ENCODE assay signal across 8 cellular contexts in the genomic region with DNA sequence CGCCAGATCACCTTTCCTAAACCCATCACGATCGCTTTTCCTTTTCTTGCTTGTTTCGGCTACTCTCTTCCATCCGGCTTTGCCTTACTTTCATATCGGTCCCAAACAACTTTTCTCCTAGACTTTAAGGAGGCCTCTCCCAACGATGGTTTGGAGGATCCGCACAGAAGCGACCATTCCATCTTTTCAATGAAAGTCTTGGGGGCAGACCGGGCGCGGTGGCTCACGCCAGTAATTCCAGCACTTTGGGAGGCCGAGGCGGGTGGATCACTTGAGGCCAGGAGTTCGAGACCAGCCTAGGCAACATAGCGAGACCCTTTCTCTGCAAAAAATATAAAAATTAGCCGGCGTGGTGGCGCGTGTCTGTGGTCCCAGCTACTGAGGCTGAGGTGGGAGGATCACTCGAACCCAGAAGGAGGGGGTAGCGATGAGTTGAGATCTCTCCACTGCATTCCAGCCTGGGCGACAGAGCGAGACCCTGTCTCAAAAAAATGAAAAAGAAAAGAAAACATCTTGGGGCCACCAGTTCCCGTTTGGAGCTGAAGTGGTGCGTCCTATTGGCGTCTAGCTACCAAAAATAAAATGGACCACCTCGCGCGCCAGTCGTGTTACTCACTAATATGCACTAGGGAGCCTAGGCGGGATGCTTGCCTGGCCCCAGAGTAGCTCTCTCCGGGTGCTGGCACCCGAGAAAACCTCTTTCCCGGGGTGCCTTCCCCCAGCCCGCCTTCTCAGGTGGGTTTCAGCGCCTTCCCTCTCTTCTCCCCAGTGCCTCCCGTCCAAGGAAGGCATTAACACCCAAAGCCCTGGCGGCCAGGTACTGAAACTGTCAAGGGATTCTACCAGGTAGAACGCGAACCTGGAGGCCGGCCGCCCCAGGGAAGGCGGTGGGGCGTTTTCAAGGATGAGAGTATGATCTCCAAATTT. TPM values are rescaled to one million over a fixed set of nuclear protein-coding genes. Genes with fewer than 3 reads are reported as not detected.
A peak's percentile ranks its signal among the peaks of the same experiment; 100 is the strongest.
DNase-seq lines count a peak whose midpoint lies in the region; TF ChIP-seq lines count a peak whose summit lies in the region.

No MANE protein-coding gene starts in this region.

- no peaks in the 10 kb centered on the region for H3K27me3 ChIP-seq in esophagus (ENCODE audit: control insufficient read depth in 1 of 2, insufficient read depth in 2 of 2, low read length in 2 of 2)
- H3K27me3 ChIP-seq in neural progenitor cell = peaks cover 16% of the 10 kb centered on the region

- H3K4me3 ChIP-seq in HEK293 (ENCODE audit: low read depth, low read length) (peak overlapping the region; percentile 72), esophagus (ENCODE audit: low read depth in 1 of 2, low read length in 2 of 2) (peak overlapping the region; percentile 91 to 93), neural progenitor cell (peak overlapping the region; percentile 85)

- peak overlapping the region; percentile 93 for H3K4me3 Mint-ChIP-seq in neural progenitor cell

- peaks cover 22% of the 10 kb centered on the region for H3K4me1 Mint-ChIP-seq in neural progenitor cell

- CTCF ChIA-PET in HEK293 (lab: Yijun Ruan, JAX) = interaction anchor here (0.5 to 1.8 kb wide), 6 partner anchors 10 to 652 kb away, joined by 3 to 9 read pairs (median 4); a partner anchor contains a TSS

- no peaks in the 10 kb centered on the region for H3K36me3 ChIP-seq in ES-I3 (ENCODE audit: insufficient read depth, low read length)
- no peaks in the 10 kb centered on the region for H3K36me3 ChIP-seq in HEK293 (ENCODE audit: control insufficient read depth in 2 of 2, insufficient read depth in 1 of 2, low read length in 2 of 2)
- no peaks in the 10 kb centered on the region for H3K36me3 ChIP-seq in esophagus (ENCODE audit: control insufficient read depth in 2 of 2, insufficient read depth in 2 of 2, low read length in 1 of 2)
- H3K36me3 ChIP-seq in neural progenitor cell = no peaks in the 10 kb centered on the region

- H2AFZ ChIP-seq in neural progenitor cell (replicated peaks) = peak overlapping the region; percentile 98

- H3K79me2 ChIP-seq in neural progenitor cell (ENCODE audit: low read depth) = peaks cover 40% of the 10 kb centered on the region

- H3K4me2 ChIP-seq in neural progenitor cell = peak overlapping the region; percentile 70

- H4K20me1 ChIP-seq in neural progenitor cell (ENCODE audit: low read depth) = peaks cover 7% of the 10 kb centered on the region

- H3K27ac ChIP-seq in HEK293 (ENCODE audit: extremely low read depth, low read depth, low read length) (peak overlapping the region; percentile 62), esophagus (ENCODE audit: low read depth in 2 of 2, low read length in 1 of 2) (peak overlapping the region; percentile 82 to 89), neural progenitor cell (no peak overlapping the region), substantia nigra (ENCODE audit: low read depth, low read length, poor library complexity, severe bottlenecking) (peak overlapping the region; percentile 64)

- H3K4me1 ChIP-seq in ES-I3 (ENCODE audit: insufficient read depth, low read length) (no peaks in the 10 kb centered on the region), HEK293 (ENCODE audit: control insufficient read depth, insufficient read depth, low read length) (no peaks in the 10 kb centered on the region), esophagus (ENCODE audit: control insufficient read depth in 2 of 2, insufficient read depth in 2 of 2, low read length in 1 of 2) (no peaks in the 10 kb centered on the region), neural progenitor cell (peaks cover 8% of the 10 kb centered on the region)

- H3F3A ChIP-seq in neural progenitor cell (ENCODE audit: low read depth) = peaks cover 28% of the 10 kb centered on the region

- DNase-seq in NCI-H526 (lab: John Stamatoyannopoulos, UW) (peak; percentile 28 to 75), activated T-cell treated with anti-CD3 and anti-CD28 coated beads for 4 hours (peak; percentile 33), neural progenitor cell (ENCODE audit: low spot score) (peak; percentile 47), substantia nigra (lab: John Stamatoyannopoulos, UW) (peak in 14 of 49 donors; percentile 7 to 67 (median 32)), 8988T (no peak)

- peaks cover 2% of the 10 kb centered on the region for H3K9me3 Mint-ChIP-seq in neural progenitor cell

- POLR2A ChIA-PET in HEK293 (lab: Yijun Ruan, JAX) = interaction anchor here (0.6 to 3.9 kb wide), 6 partner anchors 10 to 1516 kb away, joined by 3 to 38 read pairs (median 3); a partner anchor contains a TSS

- TF ChIP-seq CTCF in HEK293 (tag by site-specific recombination; IDR thresholded peaks at IDR 0.05) = peak; percentile 40; the same call in 1 of the 2 replicates
- peak; percentile 50 for TF ChIP-seq CTCF in neural progenitor cell (IDR thresholded peaks at IDR 0.05)

- H3K9me3 ChIP-seq in ES-I3 (ENCODE audit: control insufficient read depth, insufficient read depth, low read length) (no peaks in the 10 kb centered on the region), HEK293 (ENCODE audit: control insufficient read depth, insufficient read depth, low read depth, low read length) (no peaks in the 10 kb centered on the region), esophagus (ENCODE audit: control insufficient read depth in 2 of 2, insufficient read depth in 1 of 2, low read depth in 1 of 2, low read length in 1 of 2) (no peaks in the 10 kb centered on the region), neural progenitor cell (ENCODE audit: low read depth) (no peaks in the 10 kb centered on the region)

- H3K27ac Mint-ChIP-seq in neural progenitor cell = peak overlapping the region; percentile 19

- H3K36me3 Mint-ChIP-seq in neural progenitor cell = peaks cover 6% of the 10 kb centered on the region

- H3K9ac ChIP-seq in ES-I3 (ENCODE audit: low read depth, low read length) = peak overlapping the region; percentile 94
- H3K9ac ChIP-seq in neural progenitor cell = no peak overlapping the region

- 1% methylated on average over 46 of the region's 46 CpGs for WGBS in esophagus, 2 donors

- peaks cover 5% of the 10 kb centered on the region for H3K27me3 Mint-ChIP-seq in neural progenitor cell (ENCODE audit: insufficient read depth, low read depth)

TF ChIP-seq in HEK293, 187 proteins besides CTCF, POLR2A, EP300 and RAD21 (continues in another document):
- TF ChIP-seq ZNF311 (tag by site-specific recombination; IDR thresholded peaks at IDR 0.05; ENCODE audit: borderline replicate concordance) = no peak
- no peak for TF ChIP-seq ZNF501 (tag by site-specific recombination; IDR thresholded peaks at IDR 0.05)
- TF ChIP-seq ZBTB20 (tag by site-specific recombination; IDR thresholded peaks at IDR 0.05) = peak; percentile 8
- TF ChIP-seq, protein P1, sequence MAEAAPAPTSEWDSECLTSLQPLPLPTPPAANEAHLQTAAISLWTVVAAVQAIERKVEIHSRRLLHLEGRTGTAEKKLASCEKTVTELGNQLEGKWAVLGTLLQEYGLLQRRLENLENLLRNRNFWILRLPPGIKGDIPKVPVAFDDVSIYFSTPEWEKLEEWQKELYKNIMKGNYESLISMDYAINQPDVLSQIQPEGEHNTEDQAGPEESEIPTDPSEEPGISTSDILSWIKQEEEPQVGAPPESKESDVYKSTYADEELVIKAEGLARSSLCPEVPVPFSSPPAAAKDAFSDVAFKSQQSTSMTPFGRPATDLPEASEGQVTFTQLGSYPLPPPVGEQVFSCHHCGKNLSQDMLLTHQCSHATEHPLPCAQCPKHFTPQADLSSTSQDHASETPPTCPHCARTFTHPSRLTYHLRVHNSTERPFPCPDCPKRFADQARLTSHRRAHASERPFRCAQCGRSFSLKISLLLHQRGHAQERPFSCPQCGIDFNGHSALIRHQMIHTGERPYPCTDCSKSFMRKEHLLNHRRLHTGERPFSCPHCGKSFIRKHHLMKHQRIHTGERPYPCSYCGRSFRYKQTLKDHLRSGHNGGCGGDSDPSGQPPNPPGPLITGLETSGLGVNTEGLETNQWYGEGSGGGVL (tag by site-specific recombination; IDR thresholded peaks at IDR 0.05) = peak; percentile 10; the same call in 1 of the 2 replicates
- no peak for TF ChIP-seq ZNF626 (tag by site-specific recombination; IDR thresholded peaks at IDR 0.05)
- no peak for TF ChIP-seq BCL11A (tag by site-specific recombination; IDR thresholded peaks at IDR 0.05; ENCODE audit: low read depth)
- no peak for TF ChIP-seq ZNF248 (tag by site-specific recombination; IDR thresholded peaks at IDR 0.05)
- 0 out of 2 replicates have a peak, but pooled peaks have one; percentile 28 for TF ChIP-seq ZNF561 (tag by site-specific recombination; IDR thresholded peaks at IDR 0.05; ENCODE audit: borderline replicate concordance)
- TF ChIP-seq YY2 (tag by site-specific recombination; IDR thresholded peaks at IDR 0.05) = no peak
- TF ChIP-seq SP2 (tag by site-specific recombination; IDR thresholded peaks at IDR 0.05) = no peak; the same call in 1 of the 2 replicates
- TF ChIP-seq, protein P2, sequence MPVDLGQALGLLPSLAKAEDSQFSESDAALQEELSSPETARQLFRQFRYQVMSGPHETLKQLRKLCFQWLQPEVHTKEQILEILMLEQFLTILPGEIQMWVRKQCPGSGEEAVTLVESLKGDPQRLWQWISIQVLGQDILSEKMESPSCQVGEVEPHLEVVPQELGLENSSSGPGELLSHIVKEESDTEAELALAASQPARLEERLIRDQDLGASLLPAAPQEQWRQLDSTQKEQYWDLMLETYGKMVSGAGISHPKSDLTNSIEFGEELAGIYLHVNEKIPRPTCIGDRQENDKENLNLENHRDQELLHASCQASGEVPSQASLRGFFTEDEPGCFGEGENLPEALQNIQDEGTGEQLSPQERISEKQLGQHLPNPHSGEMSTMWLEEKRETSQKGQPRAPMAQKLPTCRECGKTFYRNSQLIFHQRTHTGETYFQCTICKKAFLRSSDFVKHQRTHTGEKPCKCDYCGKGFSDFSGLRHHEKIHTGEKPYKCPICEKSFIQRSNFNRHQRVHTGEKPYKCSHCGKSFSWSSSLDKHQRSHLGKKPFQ (tag by site-specific recombination; IDR thresholded peaks at IDR 0.05) = no peak
- TF ChIP-seq, protein P3, sequence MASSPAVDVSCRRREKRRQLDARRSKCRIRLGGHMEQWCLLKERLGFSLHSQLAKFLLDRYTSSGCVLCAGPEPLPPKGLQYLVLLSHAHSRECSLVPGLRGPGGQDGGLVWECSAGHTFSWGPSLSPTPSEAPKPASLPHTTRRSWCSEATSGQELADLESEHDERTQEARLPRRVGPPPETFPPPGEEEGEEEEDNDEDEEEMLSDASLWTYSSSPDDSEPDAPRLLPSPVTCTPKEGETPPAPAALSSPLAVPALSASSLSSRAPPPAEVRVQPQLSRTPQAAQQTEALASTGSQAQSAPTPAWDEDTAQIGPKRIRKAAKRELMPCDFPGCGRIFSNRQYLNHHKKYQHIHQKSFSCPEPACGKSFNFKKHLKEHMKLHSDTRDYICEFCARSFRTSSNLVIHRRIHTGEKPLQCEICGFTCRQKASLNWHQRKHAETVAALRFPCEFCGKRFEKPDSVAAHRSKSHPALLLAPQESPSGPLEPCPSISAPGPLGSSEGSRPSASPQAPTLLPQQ (tag by site-specific recombination; IDR thresholded peaks at IDR 0.05) = 0 out of 2 replicates have a peak, but pooled peaks have one; percentile 53
- TF ChIP-seq ZNF394 (tag by site-specific recombination; IDR thresholded peaks at IDR 0.05; ENCODE audit: borderline replicate concordance) = peak; percentile 54

RNA-seq across cellular contexts. Expression of a gene that starts 0.8 kb away (rescaled TPM):
- 10 to 100 TPM; 26.1 to 39.1 TPM for polyA plus RNA-seq in esophagus
- 63.7 and 105 TPM in 2 replicates for total RNA-seq in neural progenitor cell (ENCODE audit: low replicate concordance)
